In genomic region chr22:30200905-30201304, GRCh38 we compare ENCODE assay signal across 1 cellular context. TPM values are rescaled to one million over a fixed set of nuclear protein-coding genes. Genes with fewer than 3 reads are reported as not detected.
"Had no signal": no experiment of that assay in that cellular context is flagged by ENCODE, and none has a peak within 500 bp of the region (broad histone marks: within the 10 kb centered on the region; RNA-seq: fewer than 3 reads in every experiment).

No MANE protein-coding gene starts in this region.

RNA-seq across cellular contexts. Expression of gene LIF, which starts 45.7 kb away (rescaled TPM):
- total RNA-seq: gastrocnemius medialis had no signal
